Comparison of ENCODE assay signal across 12 cellular contexts in genomic region chr11:61545341-61545740, GRCh38. TPM values are rescaled to one million over a fixed set of nuclear protein-coding genes. Genes with fewer than 3 reads are reported as not detected.
DNase-seq lines count a peak whose midpoint lies in the region; ATAC-seq and TF ChIP-seq lines count a peak whose summit lies in the region.
"Had no signal": no experiment of that assay in that cellular context is flagged by ENCODE, and none has a peak within 500 bp of the region (broad histone marks: within the 10 kb centered on the region; RNA-seq: fewer than 3 reads in every experiment).

No MANE protein-coding gene starts in this region.

- peaks cover 0 to 5% (median 0%) of the 10 kb centered on the region in 4 donors for H3K4me1 ChIP-seq in tibial artery
- H3K4me1 ChIP-seq: body of pancreas had no signal

- CTCF ChIA-PET in Calu3 (lab: Charles Lee) = interaction anchor here (0.6 to 1.5 kb wide), 3 partner anchors 9 to 39 kb away, joined by 3 to 5 read pairs (median 4); no protein-coding TSS in a partner anchor
- CTCF ChIA-PET in activated CD4-positive, alpha-beta memory T cell treated with anti-CD3 and anti-CD28 coated beads for 36 hours (lab: Charles Lee) = interaction anchor here (0.6 to 2.6 kb wide), 6 partner anchors 13 to 163 kb away, joined by 3 to 14 read pairs (median 4); no protein-coding TSS in a partner anchor

- H3K4me1 Mint-ChIP-seq in Calu3 (ENCODE audit: low read depth, unreplicated experiment) = peaks cover 17% of the 10 kb centered on the region
- H3K4me1 Mint-ChIP-seq in activated CD4-positive, alpha-beta memory T cell treated with anti-CD3 and anti-CD28 coated beads for 36 hours (ENCODE audit: low read depth) = peaks cover 3% of the 10 kb centered on the region

- no peak for ATAC-seq in GM21447 (IDR thresholded peaks at IDR 0.05; ENCODE audit: unreplicated experiment)
- ATAC-seq: body of pancreas, psoas muscle had no signal

- peaks cover 54% of the 10 kb centered on the region for H3K27me3 Mint-ChIP-seq in Calu3 (ENCODE audit: unreplicated experiment)
- H3K27me3 Mint-ChIP-seq in activated CD4-positive, alpha-beta memory T cell treated with anti-CD3 and anti-CD28 coated beads for 36 hours = peaks cover 23% of the 10 kb centered on the region

- POLR2A ChIA-PET in activated CD4-positive, alpha-beta memory T cell treated with anti-CD3 and anti-CD28 coated beads for 36 hours (lab: Charles Lee) = no interaction called here

- intact Hi-C loops in Calu3 (cut with micrococcal nuclease; ENCODE audit: unreplicated experiment) = no loop called here
- intact Hi-C loops in tibial artery (cut with DNase I; ENCODE audit: low total_unique reads) = no loop called here
- intact Hi-C loops in activated CD4-positive, alpha-beta memory T cell treated with anti-CD3 and anti-CD28 coated beads for 36 hours (cut with micrococcal nuclease) = no loop called here

- no peak overlapping the region for H3K4me3 Mint-ChIP-seq in Calu3 (ENCODE audit: low read depth, unreplicated experiment)
- no peak overlapping the region for H3K4me3 Mint-ChIP-seq in activated CD4-positive, alpha-beta memory T cell treated with anti-CD3 and anti-CD28 coated beads for 36 hours

- BruUV-seq in Calu3 (replicated peaks; lab: Mats Ljungman, UMichigan) = no TSS peak

- H3K9me3 Mint-ChIP-seq in Calu3 (ENCODE audit: low read depth, unreplicated experiment) = no peaks in the 10 kb centered on the region
- no peaks in the 10 kb centered on the region for H3K9me3 Mint-ChIP-seq in activated CD4-positive, alpha-beta memory T cell treated with anti-CD3 and anti-CD28 coated beads for 36 hours

- H3K4me3 ChIP-seq in H7 (ENCODE audit: insufficient read depth, low read depth, low read length) (no peak overlapping the region), tibial artery (no peak overlapping the region)
- H3K4me3 ChIP-seq: body of pancreas, psoas muscle had no signal

- H3K27ac ChIP-seq in tibial artery = no peak overlapping the region
- H3K27ac ChIP-seq: body of pancreas, psoas muscle had no signal

- no peaks in the 10 kb centered on the region for H3K9me3 ChIP-seq in tibial artery
- H3K9me3 ChIP-seq: body of pancreas, psoas muscle had no signal

- TF ChIP-seq CTCF in Calu3 (IDR thresholded peaks at IDR 0.05; ENCODE audit: unreplicated experiment) = peak; percentile 53
- TF ChIP-seq CTCF in tibial artery (IDR thresholded peaks at IDR 0.05) = no peak

- H3K27me3 ChIP-seq in H7 (ENCODE audit: control insufficient read depth, insufficient read depth, low read length) (no peaks in the 10 kb centered on the region), tibial artery (peaks cover 0 to 75% of the 10 kb centered on the region in 2 donors)
- H3K27me3 ChIP-seq: body of pancreas had no signal

- H3K27ac Mint-ChIP-seq in Calu3 (ENCODE audit: unreplicated experiment) = no peak overlapping the region
- no peak overlapping the region for H3K27ac Mint-ChIP-seq in activated CD4-positive, alpha-beta memory T cell treated with anti-CD3 and anti-CD28 coated beads for 36 hours

- H3K36me3 ChIP-seq in H7 (replicated peaks; ENCODE audit: control insufficient read depth, insufficient read depth, low read length) (no peaks in the 10 kb centered on the region), tibial artery (no peaks in the 10 kb centered on the region)

- DNase-seq in Calu3 (no peak), H7 (peak; percentile 91), amniotic epithelial cell (ENCODE audit: low read depth) (peak; percentile 7), kidney tubule cell (ENCODE audit: low spot score) (peak; percentile 9), tibial artery (no peak), NCI-H2081 treated with DMSO at 0.1 percent for 48 hours (lab: John Stamatoyannopoulos, UW) (no peak)
- no peak for DNase-seq in activated CD4-positive, alpha-beta memory T cell treated with anti-CD3 and anti-CD28 coated beads for 36 hours
- DNase-seq: activated CD4-positive, alpha-beta T cell treated with anti-CD3 and anti-CD28 coated beads, Interleukin-2, amount 50 U/mL, for 1 hour; body of pancreas; psoas muscle had no signal

- H3K36me3 Mint-ChIP-seq in Calu3 (ENCODE audit: insufficient read depth, unreplicated experiment) = peaks cover 6% of the 10 kb centered on the region
- H3K36me3 Mint-ChIP-seq in activated CD4-positive, alpha-beta memory T cell treated with anti-CD3 and anti-CD28 coated beads for 36 hours = no peaks in the 10 kb centered on the region

RNA-seq across cellular contexts. Expression of gene SYT7, which starts 35.5 kb away (rescaled TPM):
- total RNA-seq in Calu3 (2022) = 4.4 and 6.3 TPM in 2 replicates
- 3.6 and 4.8 TPM in 2 replicates for total RNA-seq in H7 (2014; rRNA removed; shearing (Covaris generic))
- not detected for total RNA-seq in activated CD4-positive, alpha-beta memory T cell treated with anti-CD3 and anti-CD28 coated beads for 36 hours

RNA-seq across cellular contexts. Expression of gene LRRC10B, which starts 36.8 kb away (rescaled TPM):
- total RNA-seq in Calu3 (2022) = not detected in 2 replicates
- 2.5 and 2.6 TPM in 2 replicates for total RNA-seq in H7 (2014; rRNA removed; shearing (Covaris generic))
- not detected for total RNA-seq in activated CD4-positive, alpha-beta memory T cell treated with anti-CD3 and anti-CD28 coated beads for 36 hours
- total RNA-seq: HT1080 had no signal

Comparison
In these comparisons a context has a peak if more than half of its experiments do, and no peak if none do; other contexts are left out.
1. DNase-seq: peak in H7 (single experiment), amniotic epithelial cell (single experiment) and kidney tubule cell (single experiment); none in Calu3 (single experiment), tibial artery (0 of 2), NCI-H2081 treated with DMSO at 0.1 percent for 48 hours (single experiment) and activated CD4-positive, alpha-beta memory T cell treated with anti-CD3 and anti-CD28 coated beads for 36 hours (single experiment).